In genomic region chr1:215992620-215993019, GRCh38 we compare ENCODE assay signal across 1 cellular context.
TF ChIP-seq lines count a peak whose summit lies in the region.

No MANE protein-coding gene starts in this region.

TF ChIP-seq in Ishikawa, 13 proteins besides CTCF, POLR2A, EP300 and RAD21 (continued from another document):
- TF ChIP-seq REST (IDR thresholded peaks at IDR 0.05; ENCODE audit: low read depth) (no peak), ZBTB7A (IDR thresholded peaks at IDR 0.05; ENCODE audit: low read depth) (no peak), TAF1 (IDR thresholded peaks at IDR 0.05; ENCODE audit: low read depth) (no peak)
TF ChIP-seq in Ishikawa: peak in this region for 0.
